In the genomic region with DNA sequence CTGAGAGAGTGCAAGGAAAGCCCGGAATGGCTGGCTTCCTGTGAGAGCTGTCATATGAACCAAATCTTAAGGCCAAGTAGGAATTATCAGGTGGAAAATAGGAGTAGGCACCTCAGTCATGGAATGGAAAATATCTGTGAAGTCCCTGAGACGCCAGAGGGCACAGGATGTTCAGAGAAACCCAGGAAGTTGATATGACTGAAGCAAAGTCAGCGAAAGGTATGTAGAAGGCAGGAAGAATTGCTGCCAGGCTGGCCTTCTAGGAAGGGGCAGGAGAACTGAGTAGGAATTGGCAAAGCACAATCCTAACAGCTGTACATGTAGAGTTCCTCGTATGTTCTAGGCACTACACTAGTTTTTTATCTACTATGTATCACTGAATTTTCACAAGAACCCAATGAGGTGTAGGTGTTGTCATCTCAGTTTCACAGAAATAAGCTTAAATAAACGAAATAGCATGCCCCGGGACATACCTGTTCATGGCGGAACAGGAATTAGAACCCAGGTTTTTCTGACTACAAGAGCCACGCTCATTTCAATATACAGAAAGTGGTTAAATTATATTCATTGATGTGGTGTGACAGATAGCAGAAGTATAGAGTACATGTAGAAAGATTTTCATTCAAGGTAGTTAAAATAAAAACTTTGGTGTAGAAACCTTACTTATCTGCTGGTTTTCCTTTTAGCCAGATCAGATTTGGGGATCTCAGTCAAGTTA, we compare ENCODE assay signal across 1 cellular context.
TF ChIP-seq lines count a peak whose summit lies in the region.

No MANE protein-coding gene starts in this region.

TF ChIP-seq in SK-N-SH treated with all-trans-retinoic acid at 6 μM for 48 hours, 23 proteins besides CTCF, POLR2A, EP300 and RAD21 (continued from another document):
- TF ChIP-seq, protein P1, sequence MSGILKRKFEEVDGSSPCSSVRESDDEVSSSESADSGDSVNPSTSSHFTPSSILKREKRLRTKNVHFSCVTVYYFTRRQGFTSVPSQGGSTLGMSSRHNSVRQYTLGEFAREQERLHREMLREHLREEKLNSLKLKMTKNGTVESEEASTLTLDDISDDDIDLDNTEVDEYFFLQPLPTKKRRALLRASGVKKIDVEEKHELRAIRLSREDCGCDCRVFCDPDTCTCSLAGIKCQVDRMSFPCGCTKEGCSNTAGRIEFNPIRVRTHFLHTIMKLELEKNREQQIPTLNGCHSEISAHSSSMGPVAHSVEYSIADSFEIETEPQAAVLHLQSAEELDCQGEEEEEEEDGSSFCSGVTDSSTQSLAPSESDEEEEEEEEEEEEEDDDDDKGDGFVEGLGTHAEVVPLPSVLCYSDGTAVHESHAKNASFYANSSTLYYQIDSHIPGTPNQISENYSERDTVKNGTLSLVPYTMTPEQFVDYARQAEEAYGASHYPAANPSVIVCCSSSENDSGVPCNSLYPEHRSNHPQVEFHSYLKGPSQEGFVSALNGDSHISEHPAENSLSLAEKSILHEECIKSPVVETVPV (CRISPR knock-in tag; IDR thresholded peaks at IDR 0.05), result no peak
- TF ChIP-seq CSDC2 (CRISPR knock-in tag; IDR thresholded peaks at IDR 0.05) (no peak), TCF4 (CRISPR knock-in tag; IDR thresholded peaks at IDR 0.05; ENCODE audit: borderline replicate concordance) (no peak)
TF ChIP-seq in SK-N-SH treated with all-trans-retinoic acid at 6 μM for 48 hours: peak in this region for 0.
